8 cellular contexts compared by ENCODE assay signal in the genomic region with DNA sequence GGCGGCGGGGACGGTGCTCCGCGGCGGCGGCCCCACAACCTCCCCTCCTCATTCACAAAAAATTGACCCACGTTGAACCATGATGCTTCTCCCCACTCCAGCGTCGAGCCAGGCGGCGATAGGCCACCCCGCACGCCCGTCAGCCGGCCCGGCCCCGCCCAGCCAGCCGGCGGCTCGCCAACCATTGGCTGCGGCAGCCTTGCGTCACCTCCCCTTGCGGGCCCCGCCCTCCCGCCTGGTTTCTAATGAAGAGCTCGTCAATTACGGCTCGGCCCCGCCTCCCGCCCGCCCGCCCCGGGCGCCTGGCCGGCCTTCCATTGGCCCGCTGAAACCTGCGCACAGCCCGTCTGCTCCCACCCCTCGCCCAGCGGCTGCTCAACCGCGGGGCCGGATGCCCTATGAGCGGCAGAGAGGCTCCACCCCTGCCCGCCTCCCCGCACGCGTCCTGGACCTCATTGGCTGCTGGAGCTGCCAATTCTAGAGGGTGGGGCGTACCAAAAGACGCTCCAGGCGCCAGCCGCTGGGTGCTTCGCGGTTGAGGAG. TPM values are rescaled to one million over a fixed set of nuclear protein-coding genes. Genes with fewer than 3 reads are reported as not detected.
DNase-seq lines count a peak whose midpoint lies in the region; ATAC-seq, FAIRE-seq and TF ChIP-seq lines count a peak whose summit lies in the region.

A gene (minus strand): TSS at position 114 of the 543 bp plus-strand sequence. CDS start 48,321 bp downstream, outside the sequence.

- no peaks in the 10 kb centered on the region for H3K9me3 ChIP-seq in cardiac muscle cell (ENCODE audit: low read depth)
- no peaks in the 10 kb centered on the region for H3K9me3 ChIP-seq in pancreas
- no peaks in the 10 kb centered on the region for H3K9me3 ChIP-seq in thyroid gland

- ATAC-seq in HG02870 (IDR thresholded peaks at IDR 0.05; ENCODE audit: unreplicated experiment) (peak; percentile 85), pancreas (peak; percentile 92 to 96 (median 93))

- H3K4me3 ChIP-seq in GM12865 (ENCODE audit: low read depth, low read length) (peak within 1 kb of the TSS; percentile 69), cardiac muscle cell (peak within 1 kb of the TSS; percentile 66), pancreas (peak within 1 kb of the TSS; percentile 50 to 77 (median 68)), thyroid gland (replicated peaks in 1 of 3) (peak within 1 kb of the TSS; percentile 19 to 66 (median 34))

- TF ChIP-seq CTCF in GM12865 (IDR thresholded peaks at IDR 0.05; ENCODE audit: insufficient read depth, low read depth, low read length, missing control alignments) (no peak), cardiac muscle cell (IDR thresholded peaks at IDR 0.05; ENCODE audit: low read depth, low read length) (no peak), pancreas (IDR thresholded peaks at IDR 0.05) (no peak), thyroid gland (IDR thresholded peaks at IDR 0.05) (no peak)

- peak; percentile 53 for FAIRE-seq in pancreas (lab: Jason Lieb, UNC)

- H3K27ac ChIP-seq in adipose tissue (ENCODE audit: low read depth, low read length) (peak within 1 kb of the TSS; percentile 100), cardiac muscle cell (peak within 1 kb of the TSS; percentile 99), pancreas (peak within 1 kb of the TSS; percentile 97 to 100 (median 100)), thyroid gland (peak within 1 kb of the TSS; percentile 94 to 100 (median 100))

- intact Hi-C loops in pancreas (cut with DNase I) (no loop called here), thyroid gland (cut with DNase I) (loop anchor here (10.0 kb wide), 1 partner anchor 136 kb away; no protein-coding TSS in a partner anchor)

- peak; percentile 99 for DNase-seq in GM12865 (ENCODE audit: low read depth)
- peak; percentile 95 for DNase-seq in NCI-H146 (lab: John Stamatoyannopoulos, UW)
- peak; percentile 99 to 100 (median 99) for DNase-seq in T-helper 1 cell
- peak; percentile 98 to 100 for DNase-seq in cardiac muscle cell (ENCODE audit: low read depth in 1 of 2, low spot score in 1 of 2)
- DNase-seq in pancreas = peak; percentile 99 to 100 (median 100)
- peak; percentile 99 for DNase-seq in thyroid gland

- 0 to 1% (median 1%) methylated on average over 40 to 55 of the region's 55 CpGs for WGBS in adipose tissue, 3 donors
- WGBS in pancreas, 2 donors = 1% methylated on average over 33 to 55 of the region's 55 CpGs
- WGBS in thyroid gland, 2 donors = no CpG with 5 or more reads among the region's 55 CpGs

- no peaks in the 10 kb centered on the region for H3K27me3 ChIP-seq in cardiac muscle cell
- no peaks in the 10 kb centered on the region for H3K27me3 ChIP-seq in pancreas
- H3K27me3 ChIP-seq in thyroid gland = no peaks in the 10 kb centered on the region

- TF ChIP-seq POLR2A in thyroid gland (IDR thresholded peaks at IDR 0.05) = peak in 1 of 2 donors; percentile 50

- no peaks in the 10 kb centered on the region for H3K36me3 ChIP-seq in cardiac muscle cell
- H3K36me3 ChIP-seq in pancreas = no peaks in the 10 kb centered on the region
- H3K36me3 ChIP-seq in thyroid gland = no peaks in the 10 kb centered on the region

- peaks cover 24% of the 10 kb centered on the region for H3K4me1 ChIP-seq in cardiac muscle cell (ENCODE audit: low read depth)
- H3K4me1 ChIP-seq in pancreas = peaks cover 0 to 7% (median 5%) of the 10 kb centered on the region in 3 donors
- peaks cover 31 to 35% of the 10 kb centered on the region in 2 donors for H3K4me1 ChIP-seq in thyroid gland

RNA-seq across cellular contexts. Expression of the gene that starts here (rescaled TPM):
- 10 to 100 TPM in 1 of 3 donors, 1 to 10 TPM in 2; 4.4 to 10.9 (median 5.6) TPM for polyA plus RNA-seq in adipose tissue
- total RNA-seq in cardiac muscle cell = 24.0 and 41.6 TPM in 2 replicates
- 7.0 and 12.6 TPM in 2 replicates for polyA plus RNA-seq in cardiac muscle cell
- total RNA-seq in pancreas = 10 to 100 TPM; 14.7 to 31.8 (median 17.5) TPM
- polyA plus RNA-seq in pancreas = 10 to 100 TPM in 1 of 2 donors, 1 to 10 TPM in 1; 8.2 to 12.6 TPM
- total RNA-seq in thyroid gland = 10 to 100 TPM; 12.9 to 91.6 (median 39.8) TPM

Comparison
In these comparisons a context has a peak if more than half of its experiments do, and no peak if none do; other contexts are left out.
1. Peak in every context shown above with its lines: DNase-seq, ATAC-seq, H3K4me3 ChIP-seq and H3K27ac ChIP-seq.